ENCODE assay signal across 15 cellular contexts in the genomic region with DNA sequence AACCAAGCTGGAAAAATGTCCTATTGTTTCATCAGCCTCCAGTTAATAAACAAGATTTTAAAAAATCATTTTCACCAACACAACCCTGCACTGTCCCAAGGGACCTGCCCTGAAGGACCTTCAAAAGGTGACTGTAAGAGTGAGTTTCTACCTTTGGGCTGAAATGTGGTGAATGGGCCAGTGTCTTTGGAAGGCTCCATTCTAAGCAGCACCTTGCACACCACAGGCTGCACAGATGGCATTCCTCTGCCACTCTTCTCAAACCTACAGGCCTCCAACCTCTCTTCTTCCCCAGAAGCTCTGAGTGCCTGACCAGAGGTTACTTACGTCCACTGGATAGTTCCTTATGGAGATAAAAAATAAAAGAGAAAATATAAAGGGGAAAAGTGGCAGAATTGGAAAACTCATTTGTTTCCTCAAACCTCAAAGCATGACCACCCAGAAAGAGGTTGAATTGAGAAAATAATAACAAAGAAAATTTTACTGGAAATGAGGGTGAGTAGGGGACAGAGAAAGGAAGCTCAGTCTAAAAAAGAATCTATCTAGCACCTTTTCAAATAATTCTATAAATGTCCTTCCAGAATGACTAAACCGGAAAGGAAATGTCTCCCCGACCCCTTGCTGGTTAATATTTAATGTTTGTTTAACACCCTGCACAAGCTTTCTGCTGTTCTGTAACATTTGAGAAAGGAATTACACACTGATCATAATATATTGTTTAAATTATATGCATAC.
DNase-seq lines count a peak whose midpoint lies in the region; ATAC-seq, FAIRE-seq and TF ChIP-seq lines count a peak whose summit lies in the region.
"Had no signal": no experiment of that assay in that cellular context is flagged by ENCODE, and none has a peak within 500 bp of the region (broad histone marks: within the 10 kb centered on the region; RNA-seq: fewer than 3 reads in every experiment).

No MANE protein-coding gene starts in this region.

- DNase-seq in DMS53 treated with DMSO at 0.1 percent for 48 hours (lab: John Stamatoyannopoulos, UW; ENCODE audit: unreplicated experiment) = peak; percentile 65
- no peak for DNase-seq in NCI-H128 (lab: John Stamatoyannopoulos, UW; ENCODE audit: unreplicated experiment)
- no peak for DNase-seq in GM23248
- DNase-seq in GM12892 (ENCODE audit: insufficient read length) = no peak
- DNase-seq in T-helper 2 cell = no peak
- DNase-seq: activated CD8-positive, alpha-beta memory T cell treated with anti-CD3 and anti-CD28 coated beads for 24 hours; mesendoderm; Peyer's patch; stimulated activated CD4-positive, alpha-beta T cell treated with anti-CD3 and anti-CD28 coated beads, Interleukin-1b, Interleukin-23, amount 100 ng/mL, for 48 hours; uterus had no signal

- no peak overlapping the region for H3K9ac ChIP-seq in GM23248
- H3K9ac ChIP-seq: parathyroid adenoma had no signal

- H3K9me3 ChIP-seq in GM23248 (ENCODE audit: low read depth) = no peaks in the 10 kb centered on the region
- H3K9me3 ChIP-seq: Peyer's patch, uterus had no signal

- no peak overlapping the region for H3K27ac ChIP-seq in GM23248
- H3K27ac ChIP-seq: parathyroid adenoma, Peyer's patch, uterus had no signal

- no peaks in the 10 kb centered on the region for H3K9me2 ChIP-seq in GM23248 (ENCODE audit: insufficient read depth)

- H4K20me1 ChIP-seq in GM23248 (ENCODE audit: insufficient read depth) = no peaks in the 10 kb centered on the region

- no peaks in the 10 kb centered on the region for H3K27me3 ChIP-seq in GM23248 (replicated peaks; ENCODE audit: insufficient read depth)
- H3K27me3 ChIP-seq: Peyer's patch, uterus had no signal

- whole genome bisulfite sequencing in GM23248 (ENCODE audit: low coverage in 1 of 2, low lambda C conversion rate in 2 of 2, missing lambda C conversion rate in 2 of 2), 2 experiments = 65 to 73% methylated on average over 3 of the region's 3 CpGs

- H3K36me3 ChIP-seq in GM23248 (ENCODE audit: low read depth) = no peaks in the 10 kb centered on the region
- H3K36me3 ChIP-seq: Peyer's patch, uterus had no signal

- no peak overlapping the region for H2AFZ ChIP-seq in GM23248
- H2AFZ ChIP-seq: parathyroid adenoma had no signal

- H3K79me2 ChIP-seq in GM23248 (ENCODE audit: insufficient read depth) = no peaks in the 10 kb centered on the region
- H3K79me2 ChIP-seq: parathyroid adenoma had no signal

- no peak for FAIRE-seq in GM12892 (lab: Jason Lieb, UNC)

- in situ Hi-C loops in GM23248 (cut with MboI) = no loop called here

- peak; percentile 87 for ATAC-seq in GM19324 (IDR thresholded peaks at IDR 0.05; ENCODE audit: low FRiP score, unreplicated experiment)
- peak; percentile 70 for ATAC-seq in HG02798 (IDR thresholded peaks at IDR 0.05; ENCODE audit: poor library complexity, unreplicated experiment)
- peak; percentile 63 for ATAC-seq in HG03565 (IDR thresholded peaks at IDR 0.05; ENCODE audit: unreplicated experiment)
- ATAC-seq: stimulated activated memory B cell treated with anti-CD40 and anti-IgM and Interleukin-4, amounts not matched to agents 10 μg/mL and 1 μg/mL and 100 μg/mL, for 72 hours had no signal

- no peak overlapping the region for H3K4me2 ChIP-seq in GM23248 (ENCODE audit: unreplicated experiment)

- no peaks in the 10 kb centered on the region for H3F3A ChIP-seq in GM23248 (ENCODE audit: insufficient read depth)

- peaks cover 6% of the 10 kb centered on the region; the same call in 1 of the 2 replicates for H3K4me1 ChIP-seq in GM23248 (ENCODE audit: insufficient read depth)
- H3K4me1 ChIP-seq: parathyroid adenoma, Peyer's patch, uterus had no signal

- no peak for TF ChIP-seq POLR2A in GM12892 (IDR thresholded peaks at IDR 0.05; ENCODE audit: low read depth, low read length)

- no peak overlapping the region for H3K4me3 ChIP-seq in GM23248
- H3K4me3 ChIP-seq: Peyer's patch, uterus had no signal
